ENCODE assay signal across 1 cellular context in the genomic region with DNA sequence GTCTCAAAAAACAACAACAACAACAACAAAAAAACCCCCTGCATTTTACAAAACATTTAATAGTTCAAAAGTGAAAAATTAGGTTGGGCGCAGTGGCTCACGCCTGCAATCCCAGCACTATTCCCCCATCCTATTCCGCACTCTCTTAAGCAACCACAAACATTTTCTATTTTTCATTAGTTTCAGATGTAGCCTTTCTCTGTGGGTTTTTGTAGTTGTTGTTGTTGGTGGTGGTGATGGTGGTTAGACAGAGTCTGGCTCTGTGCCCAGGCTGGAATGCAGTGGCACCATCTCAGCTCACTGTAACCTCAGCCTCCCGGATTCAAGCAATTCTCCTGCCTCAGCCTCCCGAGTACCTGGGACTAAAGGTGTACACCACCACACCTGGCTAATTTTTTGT.
TF ChIP-seq lines count a peak whose summit lies in the region.

No MANE protein-coding gene starts in this region.

TF ChIP-seq in SK-N-SH treated with all-trans-retinoic acid at 6 μM for 48 hours, 23 proteins besides CTCF, POLR2A, EP300 and RAD21 (continued from another document):
- TF ChIP-seq ZFP30 (CRISPR knock-in tag; IDR thresholded peaks at IDR 0.05) = no peak
- TF ChIP-seq PPARA (CRISPR knock-in tag; IDR thresholded peaks at IDR 0.05; ENCODE audit: borderline replicate concordance) = no peak
- no peak for TF ChIP-seq TCF4 (CRISPR knock-in tag; IDR thresholded peaks at IDR 0.05; ENCODE audit: borderline replicate concordance)
